ENCODE assay signal across 1 cellular context in the genomic region with DNA sequence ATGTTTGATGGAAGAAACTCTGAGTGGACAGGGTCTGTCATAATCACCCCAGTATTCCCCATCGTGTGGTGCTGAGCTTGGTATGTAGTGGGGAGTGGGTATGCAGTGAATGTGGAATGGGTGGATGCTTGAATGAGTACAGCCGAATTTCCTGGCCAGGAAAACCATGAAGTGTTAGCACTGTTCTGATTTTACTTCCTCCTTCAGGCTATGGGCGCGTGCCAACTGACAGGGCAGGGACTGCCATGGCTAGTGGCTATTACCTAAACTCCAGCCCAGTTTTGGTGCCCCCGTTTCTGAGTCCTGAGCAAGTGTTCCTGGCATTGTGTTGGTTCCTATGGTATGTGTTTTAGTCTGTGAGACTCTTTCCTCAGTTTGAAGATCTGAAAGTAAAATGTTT.
TF ChIP-seq lines count a peak whose summit lies in the region.

No MANE protein-coding gene starts in this region.

TF ChIP-seq in K562, 482 proteins besides CTCF, POLR2A, EP300 and RAD21:
- TF ChIP-seq FUS (optimal IDR thresholded peaks at IDR 0.05; ENCODE audit: low read depth, low read length), result no peak
- TF ChIP-seq TRIM25 (IDR thresholded peaks at IDR 0.05; ENCODE audit: borderline replicate concordance), result no peak
- TF ChIP-seq SRSF9 (IDR thresholded peaks at IDR 0.05; ENCODE audit: borderline replicate concordance, low read depth, low read length), result no peak
- no peak for TF ChIP-seq POLR2AphosphoS5 (IDR thresholded peaks at IDR 0.05; ENCODE audit: control insufficient read depth, insufficient read depth, low read depth, low read length)
- no peak for TF ChIP-seq KDM4B (IDR thresholded peaks at IDR 0.05; ENCODE audit: borderline replicate concordance in 2 of 2, low read depth in 1 of 2)
- TF ChIP-seq HMGN3 (IDR thresholded peaks at IDR 0.05; ENCODE audit: borderline replicate concordance, extremely low read depth, insufficient read length, low read depth, low read length), result no peak
- TF ChIP-seq BRD4 (IDR thresholded peaks at IDR 0.05), result no peak
- TF ChIP-seq NFIX (CRISPR knock-in tag; IDR thresholded peaks at IDR 0.05; ENCODE audit: low read depth), result no peak
- no peak for TF ChIP-seq EGR1 (conservative IDR thresholded peaks at IDR 0.05)
- no peak for TF ChIP-seq ZNF780A (CRISPR knock-in tag; IDR thresholded peaks at IDR 0.05)
TF ChIP-seq in K562: peak in this region for 0.
